ENCODE assay signal across 1 cellular context in genomic region chr17:45431531-45432404, GRCh38.
TF ChIP-seq lines count a peak whose summit lies in the region.

No MANE protein-coding gene starts in this region.

TF ChIP-seq in GM12878, 131 proteins besides CTCF, POLR2A, EP300 and RAD21:
- TF ChIP-seq POLR2AphosphoS5 (IDR thresholded peaks at IDR 0.05; ENCODE audit: low read length) (peak; percentile 28; the same call in 1 of the 2 replicates), IKZF1 (conservative IDR thresholded peaks at IDR 0.05) (peak; percentile 28; the same call in 1 of the 2 replicates), HDGF (IDR thresholded peaks at IDR 0.05) (peak; percentile 72; the same call in 1 of the 2 replicates), IKZF2 (IDR thresholded peaks at IDR 0.05) (peak; percentile 29 to 54; a peak in 1 of 4 replicates), ZSCAN29 (IDR thresholded peaks at IDR 0.05) (no peak), CBX3 (IDR thresholded peaks at IDR 0.05; ENCODE audit: borderline replicate concordance, low read depth) (no peak), ZNF592 (IDR thresholded peaks at IDR 0.05) (no peak), SMAD5 (IDR thresholded peaks at IDR 0.05; ENCODE audit: low read depth) (no peak), MTA2 (IDR thresholded peaks at IDR 0.05; ENCODE audit: low read depth) (0 out of 2 replicates have a peak, but pooled peaks have one; percentile 9), EED (IDR thresholded peaks at IDR 0.05; ENCODE audit: low read depth) (peak; percentile 9; the same call in 1 of the 2 replicates)
